In genomic region chr6:155466546-155466945, GRCh38 we compare ENCODE assay signal across 31 cellular contexts. TPM values are rescaled to one million over a fixed set of nuclear protein-coding genes. Genes with fewer than 3 reads are reported as not detected.
"Had no signal": no experiment of that assay in that cellular context is flagged by ENCODE, and none has a peak within 500 bp of the region (broad histone marks: within the 10 kb centered on the region; RNA-seq: fewer than 3 reads in every experiment).

No MANE protein-coding gene starts in this region.

- ATAC-seq: activated naive CD4-positive, alpha-beta T cell treated with anti-CD3 and anti-CD28 coated beads, Interleukin-2, amount 50 U/mL, for 72 hours; activated T-cell treated with anti-CD3 and anti-CD28 coated beads, Interleukin-2, amount 50 U/mL, for 72 hours; WTC11 had no signal

- H3K27me3 ChIP-seq: brain microvascular endothelial cell, esophagus muscularis mucosa had no signal

- H3K27ac ChIP-seq: brain microvascular endothelial cell, coronary artery, dorsolateral prefrontal cortex, esophagus muscularis mucosa, VCaP had no signal

- H3K4me3 ChIP-seq: coronary artery, dorsolateral prefrontal cortex, esophagus muscularis mucosa had no signal

- H3K36me3 ChIP-seq: brain microvascular endothelial cell, esophagus muscularis mucosa had no signal

- DNase-seq: activated CD4-positive, alpha-beta memory T cell treated with anti-CD3 and anti-CD28 coated beads, Interleukin-2, amount 10 ng/mL, durations not matched to agents 7 days and 5 days; activated CD4-positive, alpha-beta T cell treated with anti-CD3 and anti-CD28 coated beads for 1 hour; activated CD4-positive, alpha-beta T cell treated with anti-CD3 and anti-CD28 coated beads for 4 hours; activated CD4-positive, alpha-beta T cell treated with anti-CD3 and anti-CD28 coated beads, Interleukin-2, amount 10 ng/mL, durations not matched to agents 7 days and 5 days; activated CD4-positive, alpha-beta T cell treated with anti-CD3 and anti-CD28 coated beads, Interleukin-2, amount 50 U/mL, for 4 hours; activated CD8-positive, alpha-beta memory T cell treated with anti-CD3 and anti-CD28 coated beads, Interleukin-2, amount 50 U/mL, for 48 hours; activated gamma-delta T cell; activated naive CD4-positive, alpha-beta T cell; activated naive CD4-positive, alpha-beta T cell treated with anti-CD3 and anti-CD28 coated beads, Interleukin-2, amount 10 ng/mL, durations not matched to agents 7 days and 5 days; activated naive CD8-positive, alpha-beta T cell treated with anti-CD3 and anti-CD28 coated beads, Interleukin-2, amount 10 ng/mL, durations not matched to agents 7 days and 5 days; activated T-cell treated with anti-CD3 and anti-CD28 coated beads for 4 hours; activated T-cell treated with anti-CD3 and anti-CD28 coated beads, Interleukin-2, amount 50 U/mL, for 24 hours; activated T-cell treated with anti-CD3 and anti-CD28 coated beads, Interleukin-2, amount 50 U/mL, for 72 hours; brain microvascular endothelial cell; dorsolateral prefrontal cortex; effector memory CD4-positive, alpha-beta T cell; endodermal cell; erythroblast; foreskin fibroblast; head of caudate nucleus; T-helper 2 cell had no signal

RNA-seq across cellular contexts. Expression of gene NOX3, which starts 10.9 kb away (rescaled TPM):
- total RNA-seq: activated CD4-positive, alpha-beta memory T cell treated with anti-CD3 and anti-CD28 coated beads, Interleukin-2, amount 10 ng/mL, durations not matched to agents 7 days and 5 days; activated CD4-positive, alpha-beta T cell treated with anti-CD3 and anti-CD28 coated beads, Interleukin-2, amount 10 ng/mL, durations not matched to agents 7 days and 5 days; activated naive CD4-positive, alpha-beta T cell treated with anti-CD3 and anti-CD28 coated beads, Interleukin-2, amount 50 U/mL, for 72 hours; activated naive CD8-positive, alpha-beta T cell treated with anti-CD3 and anti-CD28 coated beads, Interleukin-2, amount 10 ng/mL, durations not matched to agents 7 days and 5 days; activated T-cell treated with anti-CD3 and anti-CD28 coated beads, Interleukin-2, amount 50 U/mL, for 72 hours; bronchial epithelial cell; cardiac septum; cerebellum; endodermal cell; esophagus muscularis mucosa; frontal cortex; T-helper 1 cell treated with Interleukin-12 subunit alpha and Interleukin-12 subunit beta and Interleukin-4 antibody, amounts not matched to agents 30 ng/mL and 1 ng/mL, for 36 hours; WTC11 had no signal
